ENCODE assay signal across 8 cellular contexts in genomic region chr11:20360650-20361049, GRCh38. TPM values are rescaled to one million over a fixed set of nuclear protein-coding genes. Genes with fewer than 3 reads are reported as not detected.
DNase-seq lines count a peak whose midpoint lies in the region; ATAC-seq, FAIRE-seq and TF ChIP-seq lines count a peak whose summit lies in the region.

No MANE protein-coding gene starts in this region.

- POLR2A ChIA-PET in MCF 10A (lab: Yijun Ruan, JAX) = interaction anchor here (0.9 to 1.2 kb wide), 2 partner anchors 14 to 19 kb away, joined by 3 to 5 read pairs; no protein-coding TSS in a partner anchor
- POLR2A ChIA-PET in H1 (lab: Charles Lee; ENCODE audit: partially characterized antibody) = no interaction called here

- H4K5ac ChIP-seq in H1 (ENCODE audit: insufficient read length, low read depth, low read length) = no peak overlapping the region

- H3K79me1 ChIP-seq in H1 (ENCODE audit: low read depth, low read length) = no peaks in the 10 kb centered on the region

- H3K36me3 ChIP-seq in mammary epithelial cell (ENCODE audit: insufficient read depth, low read length) (no peaks in the 10 kb centered on the region), H1 (ENCODE audit: control insufficient read depth in 2 of 4, insufficient read depth in 4 of 4, low read length in 3 of 4) (no peaks in the 10 kb centered on the region), transverse colon (no peaks in the 10 kb centered on the region)

- H4K20me1 ChIP-seq in mammary epithelial cell (ENCODE audit: insufficient read depth, low read length) = no peaks in the 10 kb centered on the region
- no peaks in the 10 kb centered on the region for H4K20me1 ChIP-seq in H1 (replicated peaks in 1 of 2; ENCODE audit: control insufficient read depth in 1 of 2, insufficient read depth in 2 of 2, low read length in 2 of 2)

- H3K4me1 ChIP-seq in mammary epithelial cell (ENCODE audit: insufficient read depth, low read length) (peaks cover 11% of the 10 kb centered on the region), H1 (replicated peaks in 1 of 4; ENCODE audit: control insufficient read depth in 3 of 4, insufficient read depth in 4 of 4, low read length in 3 of 4) (peaks cover 0 to 12% (median 6%) of the 10 kb centered on the region in 4 experiments; a peak in 5 of 7 replicates), transverse colon (peaks cover 0 to 24% (median 21%) of the 10 kb centered on the region in 4 donors)

- in situ Hi-C loops in mammary epithelial cell (cut with MboI; ENCODE audit: low sequenced_read_pairs in 2 of 2) = no loop called here
- in situ Hi-C loops in transverse colon (cut with MboI; ENCODE audit: low pct_ligation_motif_present in 1 of 4, low pct_unique_long_range_greater_than_20kb in 1 of 4, low sequenced_read_pairs in 3 of 4) = loop anchor here in 2 of 4 donors (25.0 kb wide), 2 partner anchors 423 to 798 kb away; no protein-coding TSS in a partner anchor

- no peak overlapping the region for H3K4me3 ChIP-seq in mammary epithelial cell (replicated peaks in 1 of 3; ENCODE audit: insufficient read depth in 1 of 3, low read depth in 2 of 3, low read length in 3 of 3)
- no peak overlapping the region for H3K4me3 ChIP-seq in H1 (ENCODE audit: extremely low read depth in 1 of 4, insufficient read depth in 2 of 4, low read depth in 3 of 4, low read length in 4 of 4)
- no peak overlapping the region for H3K4me3 ChIP-seq in transverse colon

- peaks cover 6% of the 10 kb centered on the region; the same call in 1 of the 2 replicates for H3K23me2 ChIP-seq in H1 (ENCODE audit: low read depth, low read length)

- no peak overlapping the region for H3K56ac ChIP-seq in H1 (replicated peaks; ENCODE audit: insufficient read length, low read depth, low read length)

- no peaks in the 10 kb centered on the region for H3K36me3 Mint-ChIP-seq in MCF 10A (ENCODE audit: insufficient read depth, unreplicated experiment)

- H3K14ac ChIP-seq in H1 (ENCODE audit: insufficient read length) = no peak overlapping the region

- H3K27ac Mint-ChIP-seq in MCF 10A (ENCODE audit: low read depth, unreplicated experiment) = no peak overlapping the region

- H3K9me3 ChIP-seq in mammary epithelial cell (replicated peaks; ENCODE audit: insufficient read depth, low read length) (no peaks in the 10 kb centered on the region), H1 (ENCODE audit: insufficient read depth in 2 of 2, low read depth in 1 of 2, low read length in 1 of 2) (no peaks in the 10 kb centered on the region), transverse colon (no peaks in the 10 kb centered on the region)

- H2BK20ac ChIP-seq in H1 (ENCODE audit: low read length) = no peak overlapping the region

- H3K9me3 Mint-ChIP-seq in MCF 10A (ENCODE audit: unreplicated experiment) = no peaks in the 10 kb centered on the region

- no peak overlapping the region for H2AK5ac ChIP-seq in H1 (ENCODE audit: low read depth, low read length)

- FAIRE-seq in H1 (lab: Jason Lieb, UNC) = no peak

- intact Hi-C loops in mammary epithelial cell (cut with micrococcal nuclease) (no loop called here), MCF 10A (cut with micrococcal nuclease) (no loop called here), transverse colon (cut with DNase I; ENCODE audit: low total_unique reads) (no loop called here)

- H2BK12ac ChIP-seq in H1 (ENCODE audit: low read depth, low read length) = no peak overlapping the region

- H3K27me3 Mint-ChIP-seq in MCF 10A (ENCODE audit: insufficient read depth, unreplicated experiment) = no peaks in the 10 kb centered on the region

- H2AFZ ChIP-seq in mammary epithelial cell (ENCODE audit: low read depth, low read length) (peak overlapping the region; percentile 70), H1 (ENCODE audit: low read length) (peak overlapping the region; percentile 89)

- TF ChIP-seq CTCF in mammary epithelial cell (conservative IDR thresholded peaks at IDR 0.05 in 1 of 2, IDR thresholded peaks at IDR 0.05 in 1 of 2; ENCODE audit: extremely low read depth in 1 of 2, insufficient read depth in 1 of 2, low read depth in 1 of 2, low read length in 2 of 2) (no peak), MCF 10A (IDR thresholded peaks at IDR 0.05; ENCODE audit: unreplicated experiment) (no peak), H1 (IDR thresholded peaks at IDR 0.05; ENCODE audit: control extremely low read depth in 1 of 3, insufficient read depth in 1 of 3, low read depth in 1 of 3, low read length in 3 of 3) (no peak), transverse colon (IDR thresholded peaks at IDR 0.05) (no peak)

- H3K4me2 ChIP-seq in mammary epithelial cell (ENCODE audit: insufficient read depth, low read depth, low read length) (peak overlapping the region; percentile 22), H1 (ENCODE audit: insufficient read depth in 1 of 2, low read depth in 2 of 2, low read length in 2 of 2) (no peak overlapping the region)

- H3K18ac ChIP-seq in H1 (ENCODE audit: extremely low read depth, low read length) = no peak overlapping the region

- BruUV-seq in mammary epithelial cell (replicated peaks; lab: Mats Ljungman, UMichigan) = no TSS peak
- no TSS peak for BruUV-seq in MCF 10A (replicated peaks; lab: Mats Ljungman, UMichigan)

- H3K23ac ChIP-seq in H1 (ENCODE audit: insufficient read length) = no peak overlapping the region

- H3K4me3 Mint-ChIP-seq in MCF 10A (ENCODE audit: unreplicated experiment) = no peak overlapping the region

- no peak overlapping the region for H4K8ac ChIP-seq in H1 (ENCODE audit: extremely low read depth, insufficient read depth, low read length)

- no peak overlapping the region for H3K27ac ChIP-seq in mammary epithelial cell (ENCODE audit: insufficient read depth, low read depth, low read length)
- no peak overlapping the region for H3K27ac ChIP-seq in H1 (ENCODE audit: low read depth, low read length)
- peak overlapping the region in 2 of 4 donors; percentile 35 to 62 for H3K27ac ChIP-seq in transverse colon

- H2BK5ac ChIP-seq in H1 (ENCODE audit: low read depth, low read length) = no peak overlapping the region

- H4K91ac ChIP-seq in H1 (replicated peaks; ENCODE audit: insufficient read length, low read length) = no peak overlapping the region

- H3K4ac ChIP-seq in H1 (replicated peaks; ENCODE audit: insufficient read length, low read depth, low read length) = no peak overlapping the region

- no peak overlapping the region for H2BK120ac ChIP-seq in H1 (replicated peaks; ENCODE audit: low read depth, low read length)

- H3K27me3 ChIP-seq in mammary epithelial cell (ENCODE audit: insufficient read depth, low read length) = no peaks in the 10 kb centered on the region
- H3K27me3 ChIP-seq in H1 (replicated peaks in 1 of 4; ENCODE audit: control insufficient read depth in 3 of 4, extremely low read depth in 1 of 4, insufficient read depth in 3 of 4, low read length in 3 of 4) = peaks cover 6 to 19% (median 15%) of the 10 kb centered on the region in 4 experiments
- H3K27me3 ChIP-seq in transverse colon = no peaks in the 10 kb centered on the region

- no peak for TF ChIP-seq RAD21 in H1 (IDR thresholded peaks at IDR 0.05 in 1 of 2, conservative IDR thresholded peaks at IDR 0.05 in 1 of 2; ENCODE audit: low read depth in 2 of 2, low read length in 2 of 2)

- H3K9ac ChIP-seq in mammary epithelial cell (ENCODE audit: insufficient read depth, low read length) (no peak overlapping the region), H1 (replicated peaks in 1 of 4; ENCODE audit: extremely low read depth in 1 of 4, low read depth in 3 of 4, low read length in 3 of 4) (no peak overlapping the region)

- dilution Hi-C loops in mammary epithelial cell (cut with HindIII; ENCODE audit: low sequenced_read_pairs) = no loop called here

- ATAC-seq in HG03432 (IDR thresholded peaks at IDR 0.05; ENCODE audit: unreplicated experiment) = no peak

- CTCF ChIA-PET in mammary epithelial cell (lab: Charles Lee; ENCODE audit: low non-redundant PET) (no interaction called here), MCF 10A (lab: Yijun Ruan, JAX) (interaction anchor here (1.1 to 11.2 kb wide), 3 partner anchors 10 to 423 kb away, joined by 3 to 253 read pairs (median 5); no protein-coding TSS in a partner anchor), H1 (lab: Charles Lee; ENCODE audit: partially characterized antibody) (interaction anchor here (1.2 to 4.5 kb wide), 3 partner anchors 10 to 232 kb away, joined by 3 to 35 read pairs (median 4); no protein-coding TSS in a partner anchor)

- TF ChIP-seq POLR2A in H1 (IDR thresholded peaks at IDR 0.05; ENCODE audit: control extremely low read depth in 1 of 2, low read depth in 2 of 2, low read length in 2 of 2) = no peak
- no peak for TF ChIP-seq POLR2A in transverse colon (IDR thresholded peaks at IDR 0.05)

- H3K79me2 ChIP-seq in mammary epithelial cell (ENCODE audit: insufficient read depth, low read length) = peaks cover 7% of the 10 kb centered on the region
- H3K79me2 ChIP-seq in H1 (ENCODE audit: control insufficient read depth in 1 of 2, insufficient read depth in 2 of 2, low read length in 2 of 2) = no peaks in the 10 kb centered on the region

- no peak overlapping the region for H2BK15ac ChIP-seq in H1 (ENCODE audit: low read length)

- WGBS in mammary epithelial cell (ENCODE audit: low coverage, missing lambda C conversion rate) = 65% methylated on average over 7 of the region's 7 CpGs
- 64% methylated on average over 7 of the region's 7 CpGs; no CpG with 5 or more reads in 1 of the 2 experiments for WGBS in H1 (ENCODE audit: extremely low coverage in 1 of 2, insufficient coverage in 1 of 2, insufficient read length in 1 of 2, insufficient replicate concordance in 2 of 2, low coverage in 1 of 2, low lambda C conversion rate in 2 of 2, missing lambda C conversion rate in 1 of 2), 2 experiments
- WGBS in transverse colon (ENCODE audit: low coverage in 1 of 2), 2 donors = 39 to 53% methylated on average over 5 to 7 of the region's 7 CpGs

- DNase-seq in mammary epithelial cell (peak; percentile 22), MCF 10A (ENCODE audit: unreplicated experiment) (no peak), RPMI8226 (peak; percentile 42), H1 (ENCODE audit: low read depth in 1 of 2, low spot score in 2 of 2) (no peak), transverse colon (peak; percentile 24), hippocampal formation (lab: John Stamatoyannopoulos, UW) (no peak), GM19240 (ENCODE audit: insufficient read length, low spot score) (no peak)

- H3K4me1 Mint-ChIP-seq in MCF 10A (ENCODE audit: insufficient read depth, unreplicated experiment) = peaks cover 13% of the 10 kb centered on the region

- TF ChIP-seq EP300 in H1 (IDR thresholded peaks at IDR 0.05; ENCODE audit: borderline replicate concordance in 1 of 2, low read depth in 2 of 2, low read length in 2 of 2) = no peak
- no peak for TF ChIP-seq EP300 in transverse colon (IDR thresholded peaks at IDR 0.05; ENCODE audit: low read depth)

RNA-seq across cellular contexts. Expression of gene HTATIP2, which starts 2.9 kb away (rescaled TPM):
- total RNA-seq in mammary epithelial cell (10 to 100 TPM; 24.3 to 64.8 TPM), MCF 10A (2022) (42.5 and 55.8 TPM in 2 replicates), transverse colon (100 to 1,000 TPM in 2 of 4 donors, 10 to 100 TPM in 1, 1 to 10 TPM in 1; 8.0 to 183 (median 100) TPM)
- polyA plus RNA-seq in mammary epithelial cell (25.7 TPM), H1 (2011; rRNA removed) (14.0 and 22.6 TPM in 2 replicates)
- polyA minus RNA-seq in mammary epithelial cell = 52.1 TPM
- total RNA-seq in H1 (2021; fragmentation: NEBNext Ultra II Directional; extraction: Animal tissue kit (Norgen Biotek cat#: 25700)) = 33.1 and 37.1 TPM in 2 replicates
- polyA plus RNA-seq in H1 (2011; cell fraction: cytosol; rRNA removed) = 38.6 TPM
- 10.1 TPM for polyA plus RNA-seq in H1 (2011; cell fraction: nucleus; rRNA removed)
- 36.4 to 50.7 TPM (median 42.5 TPM) in 4 replicates for polyA plus RNA-seq in H1 (2012, experiment 1 of 2)
- 12.0 TPM for polyA plus RNA-seq in H1 (2012, experiment 2 of 2)
- polyA plus RNA-seq in H1 (2013, experiment 1 of 2) = 31.4 TPM
- 35.3 TPM for polyA plus RNA-seq in H1 (2013, experiment 2 of 2)
- 15.5 and 18.6 TPM in 2 replicates for polyA minus RNA-seq in H1 (2011; rRNA and poly(A)+ RNA removed)
- polyA minus RNA-seq in H1 (2011; cell fraction: cytosol; rRNA and poly(A)+ RNA removed) = 10.8 TPM
- polyA minus RNA-seq in H1 (2011; cell fraction: nucleus; rRNA and poly(A)+ RNA removed) = 14.2 TPM

RNA-seq across cellular contexts. Expression of gene PRMT3, which starts 26.9 kb away (rescaled TPM):
- total RNA-seq in mammary epithelial cell = 10 to 100 TPM; 23.3 to 26.3 TPM
- polyA plus RNA-seq in mammary epithelial cell = 13.7 TPM
- polyA minus RNA-seq in mammary epithelial cell = 12.9 TPM
- 45.1 and 60.1 TPM in 2 replicates for total RNA-seq in MCF 10A (2022)
- total RNA-seq in H1 (2021; fragmentation: NEBNext Ultra II Directional; extraction: Animal tissue kit (Norgen Biotek cat#: 25700)) = 25.0 and 26.5 TPM in 2 replicates
- polyA plus RNA-seq in H1 (2011; rRNA removed) = 9.2 and 11.2 TPM in 2 replicates
- polyA plus RNA-seq in H1 (2011; cell fraction: cytosol; rRNA removed) = 16.1 TPM
- 9.4 TPM for polyA plus RNA-seq in H1 (2011; cell fraction: nucleus; rRNA removed)
- polyA plus RNA-seq in H1 (2012, experiment 1 of 2) = 14.8 to 23.7 TPM (median 17.1 TPM) in 4 replicates
- 2.4 TPM for polyA plus RNA-seq in H1 (2012, experiment 2 of 2)
- 15.1 TPM for polyA plus RNA-seq in H1 (2013, experiment 1 of 2)
- 14.1 TPM for polyA plus RNA-seq in H1 (2013, experiment 2 of 2)
- 15.6 TPM in 2 replicates for polyA minus RNA-seq in H1 (2011; rRNA and poly(A)+ RNA removed)
- 11.7 TPM for polyA minus RNA-seq in H1 (2011; cell fraction: cytosol; rRNA and poly(A)+ RNA removed)
- 40.9 TPM for polyA minus RNA-seq in H1 (2011; cell fraction: nucleus; rRNA and poly(A)+ RNA removed)
- total RNA-seq in transverse colon = 10 to 100 TPM in 3 of 4 donors, 1 to 10 TPM in 1; 6.7 to 21.0 (median 15.2) TPM

Comparison
In these comparisons a context has a peak if more than half of its experiments do, and no peak if none do; other contexts are left out.
1. DNase-seq: peak in mammary epithelial cell (single experiment), RPMI8226 (single experiment) and transverse colon (single experiment); none in MCF 10A (single experiment), H1 (0 of 2), hippocampal formation (0 of 2) and GM19240 (single experiment).